16 cellular contexts compared by ENCODE assay signal in genomic region chr1:234521802-234522185, GRCh38. TPM values are rescaled to one million over a fixed set of nuclear protein-coding genes. Genes with fewer than 3 reads are reported as not detected.
DNase-seq lines count a peak whose midpoint lies in the region; ATAC-seq and TF ChIP-seq lines count a peak whose summit lies in the region.
"Had no signal": no experiment of that assay in that cellular context is flagged by ENCODE, and none has a peak within 500 bp of the region (broad histone marks: within the 10 kb centered on the region; RNA-seq: fewer than 3 reads in every experiment).

No MANE protein-coding gene starts in this region.

- in situ Hi-C loops in GM13976 (cut with MboI; ENCODE audit: low sequenced_read_pairs, unreplicated experiment), result no loop called here

- peak in 1 of 2 donors; percentile 50 for TF ChIP-seq POLR2A in thyroid gland (IDR thresholded peaks at IDR 0.05)

- H3K9me3 ChIP-seq in OCI-LY3 (ENCODE audit: insufficient read depth, low read length) (no peaks in the 10 kb centered on the region), left lung (no peaks in the 10 kb centered on the region), thyroid gland (no peaks in the 10 kb centered on the region)
- H3K9me3 ChIP-seq: mucosa of descending colon had no signal

- H3K4me1 ChIP-seq in OCI-LY3 (ENCODE audit: low read length) (peaks cover 58% of the 10 kb centered on the region), left lung (peaks cover 7 to 80% of the 10 kb centered on the region in 2 donors), thyroid gland (peaks cover 32 to 48% of the 10 kb centered on the region in 2 donors)

- H3K4me3 ChIP-seq in OCI-LY3 (ENCODE audit: low read length) (no peak overlapping the region), left lung (no peak overlapping the region), thyroid gland (replicated peaks in 1 of 3) (no peak overlapping the region), foreskin fibroblast (ENCODE audit: low read depth in 1 of 2, low read length in 2 of 2) (no peak overlapping the region)
- H3K4me3 ChIP-seq: mucosa of descending colon had no signal

- intact Hi-C loops in activated naive CD4-positive, alpha-beta T cell treated with anti-CD3 and anti-CD28 coated beads for 36 hours (cut with micrococcal nuclease), result loop anchor here (1.0 kb wide), 4 partner anchors 20 to 490 kb away; no protein-coding TSS in a partner anchor
- intact Hi-C loops in left lung (cut with DNase I) (no loop called here), thyroid gland (cut with DNase I) (no loop called here)

- H4K20me1 ChIP-seq in OCI-LY3 (ENCODE audit: insufficient read depth, low read length), result no peaks in the 10 kb centered on the region

- WGBS in thyroid gland, 2 donors, result 49 to 72% methylated on average over 4 to 5 of the region's 5 CpGs

- no peak for DNase-seq in activated naive CD4-positive, alpha-beta T cell treated with anti-CD3 and anti-CD28 coated beads for 36 hours
- DNase-seq in activated naive CD4-positive, alpha-beta T cell treated with anti-CD3 and anti-CD28 coated beads, Interleukin-2, amount 50 U/mL, for 16 hours, result no peak
- DNase-seq in left lung (no peak), thyroid gland (peak; percentile 58 to 67), foreskin fibroblast (no peak), GM13976 (ENCODE audit: low spot score) (no peak), osteocyte (ENCODE audit: extremely low spot score, unreplicated experiment) (no peak)
- DNase-seq: brain microvascular endothelial cell, dermis blood vessel endothelial cell, glutamatergic neuron, NCI-H1092 treated with DMSO at 0.1 percent for 48 hours, NCI-H345 had no signal

- H3K9me3 Mint-ChIP-seq in activated naive CD4-positive, alpha-beta T cell treated with anti-CD3 and anti-CD28 coated beads for 36 hours, result no peaks in the 10 kb centered on the region
- no peaks in the 10 kb centered on the region for H3K9me3 Mint-ChIP-seq in osteocyte (ENCODE audit: unreplicated experiment)
- H3K9me3 Mint-ChIP-seq: activated naive CD4-positive, alpha-beta T cell treated with anti-CD3 and anti-CD28 coated beads, Interleukin-2, amount 50 U/mL, for 24 hours had no signal

- H3K27ac ChIP-seq in OCI-LY3 (ENCODE audit: low read length) (no peak overlapping the region), left lung (peak overlapping the region; percentile 88 to 90), thyroid gland (peak overlapping the region; percentile 92 to 95 (median 95))
- H3K27ac ChIP-seq: brain microvascular endothelial cell had no signal

- H3K9ac ChIP-seq in OCI-LY3 (ENCODE audit: low read length), result 0 out of 2 replicates have a peak overlapping the region, but pooled peaks have one; percentile 54

- no peaks in the 10 kb centered on the region for H3K36me3 ChIP-seq in OCI-LY3 (replicated peaks; ENCODE audit: low read depth, low read length)
- H3K36me3 ChIP-seq in left lung, result no peaks in the 10 kb centered on the region
- no peaks in the 10 kb centered on the region for H3K36me3 ChIP-seq in thyroid gland
- H3K36me3 ChIP-seq: brain microvascular endothelial cell had no signal

- CTCF ChIA-PET in activated naive CD4-positive, alpha-beta T cell treated with anti-CD3 and anti-CD28 coated beads for 36 hours (lab: Charles Lee), result interaction anchor here (1.0 to 1.2 kb wide), 3 partner anchors 14 to 543 kb away, joined by 3 to 8 read pairs (median 3); no protein-coding TSS in a partner anchor

- H3K4me2 ChIP-seq in OCI-LY3 (ENCODE audit: low read length), result no peak overlapping the region

- peaks cover 18% of the 10 kb centered on the region for H3K4me1 Mint-ChIP-seq in activated naive CD4-positive, alpha-beta T cell treated with anti-CD3 and anti-CD28 coated beads for 36 hours (ENCODE audit: low read depth)
- peaks cover 8% of the 10 kb centered on the region for H3K4me1 Mint-ChIP-seq in osteocyte (ENCODE audit: unreplicated experiment)

- no peak overlapping the region for H3K4me3 Mint-ChIP-seq in activated naive CD4-positive, alpha-beta T cell treated with anti-CD3 and anti-CD28 coated beads for 36 hours
- H3K4me3 Mint-ChIP-seq in osteocyte (ENCODE audit: unreplicated experiment), result no peak overlapping the region
- H3K4me3 Mint-ChIP-seq: activated naive CD4-positive, alpha-beta T cell treated with anti-CD3 and anti-CD28 coated beads, Interleukin-2, amount 50 U/mL, for 24 hours had no signal

- no peaks in the 10 kb centered on the region for H3K27me3 Mint-ChIP-seq in activated naive CD4-positive, alpha-beta T cell treated with anti-CD3 and anti-CD28 coated beads for 36 hours (ENCODE audit: low read depth)
- H3K27me3 Mint-ChIP-seq in osteocyte (ENCODE audit: unreplicated experiment), result no peaks in the 10 kb centered on the region
- H3K27me3 Mint-ChIP-seq: activated naive CD4-positive, alpha-beta T cell treated with anti-CD3 and anti-CD28 coated beads, Interleukin-2, amount 50 U/mL, for 24 hours; IgD-negative memory B cell had no signal

- no peaks in the 10 kb centered on the region for H3K36me3 Mint-ChIP-seq in activated naive CD4-positive, alpha-beta T cell treated with anti-CD3 and anti-CD28 coated beads for 36 hours (ENCODE audit: low read depth)
- H3K36me3 Mint-ChIP-seq in osteocyte (ENCODE audit: unreplicated experiment), result no peaks in the 10 kb centered on the region
- H3K36me3 Mint-ChIP-seq: activated naive CD4-positive, alpha-beta T cell treated with anti-CD3 and anti-CD28 coated beads, Interleukin-2, amount 50 U/mL, for 24 hours had no signal

- no peak overlapping the region for H2AFZ ChIP-seq in OCI-LY3 (ENCODE audit: low read depth, low read length)

- H3K27ac Mint-ChIP-seq in activated naive CD4-positive, alpha-beta T cell treated with anti-CD3 and anti-CD28 coated beads for 36 hours, result peak overlapping the region; percentile 36
- no peak overlapping the region for H3K27ac Mint-ChIP-seq in osteocyte (ENCODE audit: unreplicated experiment)
- H3K27ac Mint-ChIP-seq: activated naive CD4-positive, alpha-beta T cell treated with anti-CD3 and anti-CD28 coated beads, Interleukin-2, amount 50 U/mL, for 24 hours; IgD-negative memory B cell had no signal

- H3K79me2 ChIP-seq in OCI-LY3 (ENCODE audit: low read length), result no peaks in the 10 kb centered on the region

- peaks cover 26% of the 10 kb centered on the region for H3K27me3 ChIP-seq in OCI-LY3 (ENCODE audit: low read depth, low read length)
- H3K27me3 ChIP-seq in left lung, result no peaks in the 10 kb centered on the region
- no peaks in the 10 kb centered on the region for H3K27me3 ChIP-seq in thyroid gland
- H3K27me3 ChIP-seq: brain microvascular endothelial cell had no signal

- TF ChIP-seq CTCF in OCI-LY3 (IDR thresholded peaks at IDR 0.05; ENCODE audit: low read depth, low read length) (no peak), left lung (IDR thresholded peaks at IDR 0.05) (no peak), thyroid gland (IDR thresholded peaks at IDR 0.05) (no peak), foreskin fibroblast (IDR thresholded peaks at IDR 0.05; ENCODE audit: low read depth, low read length) (no peak), GM13976 (IDR thresholded peaks at IDR 0.05; ENCODE audit: borderline replicate concordance, control extremely low read depth, extremely low read depth, insufficient read depth, missing control alignments) (no peak), osteocyte (IDR thresholded peaks at IDR 0.05) (no peak)

- ATAC-seq in left lung, result no peak

RNA-seq across cellular contexts. Expression of gene TARBP1, which starts 42.8 kb away (rescaled TPM):
- 10 to 100 TPM; 40.2 to 41.6 TPM for total RNA-seq in activated naive CD4-positive, alpha-beta T cell treated with anti-CD3 and anti-CD28 coated beads for 36 hours
- 10 to 100 TPM; 20.9 to 23.8 TPM for total RNA-seq in left lung
- 10 to 100 TPM; 27.1 to 58.1 (median 31.3) TPM for total RNA-seq in thyroid gland
- 19.0 and 21.4 TPM in 2 replicates for total RNA-seq in osteocyte

Comparison
In these comparisons a context has a peak if more than half of its experiments do, and no peak if none do; other contexts are left out.
1. DNase-seq: peak in thyroid gland (2 of 2); none in activated naive CD4-positive, alpha-beta T cell treated with anti-CD3 and anti-CD28 coated beads for 36 hours (single experiment), activated naive CD4-positive, alpha-beta T cell treated with anti-CD3 and anti-CD28 coated beads, Interleukin-2, amount 50 U/mL, for 16 hours (single experiment), left lung (0 of 2), foreskin fibroblast (0 of 2), GM13976 (single experiment) and osteocyte (single experiment).